15 cellular contexts compared by ENCODE assay signal in the genomic region with DNA sequence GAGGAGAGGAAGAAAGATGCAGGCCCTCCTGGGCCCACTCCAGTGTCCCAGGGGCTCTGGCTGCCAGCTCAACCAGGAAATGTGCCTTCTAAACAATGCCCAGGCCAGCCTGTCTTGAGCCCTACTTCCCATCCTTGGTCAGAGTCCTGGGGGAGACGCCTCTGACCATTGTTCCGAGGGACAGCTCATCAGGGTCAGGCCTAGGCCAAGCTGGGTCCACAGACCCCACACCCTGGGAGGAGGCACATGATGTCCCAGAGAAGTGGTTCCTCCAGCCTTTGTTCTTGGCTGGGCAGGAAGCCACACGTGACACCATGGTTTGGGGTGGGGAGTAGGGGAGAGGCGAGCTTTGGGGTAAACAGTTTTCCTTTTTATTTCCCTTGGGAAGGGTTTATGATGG.
DNase-seq lines count a peak whose midpoint lies in the region; ATAC-seq and TF ChIP-seq lines count a peak whose summit lies in the region.
"Had no signal": no experiment of that assay in that cellular context is flagged by ENCODE, and none has a peak within 500 bp of the region (broad histone marks: within the 10 kb centered on the region; RNA-seq: fewer than 3 reads in every experiment).

No MANE protein-coding gene starts in this region.

- peaks cover 4% of the 10 kb centered on the region for H3K27me3 Mint-ChIP-seq in neural progenitor cell (ENCODE audit: insufficient read depth, low read depth)
- H3K27me3 Mint-ChIP-seq: B cell had no signal

- H3K27ac ChIP-seq in RWPE2 (ENCODE audit: poor library complexity, severe bottlenecking) (peak overlapping the region; percentile 55), gastroesophageal sphincter (peak overlapping the region in 1 of 4 donors; percentile 28), neural progenitor cell (no peak overlapping the region), upper lobe of left lung (peak overlapping the region in 3 of 4 donors; percentile 63 to 74 (median 68))

- no CpG with 5 or more reads among the region's 4 CpGs for WGBS in gastroesophageal sphincter (ENCODE audit: low coverage in 1 of 2), 2 donors
- WGBS in upper lobe of left lung, 2 donors, result 51 to 55% methylated on average over 2 to 4 of the region's 4 CpGs

- no peaks in the 10 kb centered on the region for H3F3A ChIP-seq in neural progenitor cell (ENCODE audit: low read depth)

- peak overlapping the region; percentile 93 for H3K27ac Mint-ChIP-seq in neural progenitor cell
- H3K27ac Mint-ChIP-seq: B cell; CD4-positive, alpha-beta memory T cell; IgD-negative memory B cell had no signal

- no peak overlapping the region for H3K9ac ChIP-seq in neural progenitor cell

- H3K79me2 ChIP-seq in neural progenitor cell (ENCODE audit: low read depth), result no peaks in the 10 kb centered on the region

- no peaks in the 10 kb centered on the region for H3K36me3 Mint-ChIP-seq in neural progenitor cell
- H3K36me3 Mint-ChIP-seq: CD4-positive, alpha-beta memory T cell; IgD-negative memory B cell had no signal

- H3K36me3 ChIP-seq in RWPE2 (ENCODE audit: low read depth), result no peaks in the 10 kb centered on the region
- no peaks in the 10 kb centered on the region for H3K36me3 ChIP-seq in gastroesophageal sphincter
- no peaks in the 10 kb centered on the region for H3K36me3 ChIP-seq in neural progenitor cell
- no peaks in the 10 kb centered on the region for H3K36me3 ChIP-seq in upper lobe of left lung

- DNase-seq in RWPE2 (ENCODE audit: low spot score) (no peak), neural progenitor cell (ENCODE audit: low spot score) (no peak), upper lobe of left lung (peak in 1 of 2 donors; percentile 34), DMS 273 treated with DMSO at 0.1 percent for 48 hours (lab: John Stamatoyannopoulos, UW) (no peak), pons (ENCODE audit: low spot score) (no peak), iPS-NIHi7 (ENCODE audit: extremely low spot score) (no peak)
- DNase-seq: CD4-positive, alpha-beta memory T cell; DND-41; HCEC 1CT; NCI-H1417 treated with DMSO at 0.1 percent for 48 hours; NCI-H1930; NCI-H2171 had no signal

- no peaks in the 10 kb centered on the region for H4K20me1 ChIP-seq in neural progenitor cell (ENCODE audit: low read depth)

- H3K9me3 Mint-ChIP-seq in neural progenitor cell, result no peaks in the 10 kb centered on the region
- H3K9me3 Mint-ChIP-seq: CD4-positive, alpha-beta memory T cell; IgD-negative memory B cell had no signal

- no peaks in the 10 kb centered on the region for H3K9me3 ChIP-seq in RWPE2 (ENCODE audit: severe bottlenecking)
- no peaks in the 10 kb centered on the region for H3K9me3 ChIP-seq in gastroesophageal sphincter
- H3K9me3 ChIP-seq in neural progenitor cell (ENCODE audit: low read depth), result no peaks in the 10 kb centered on the region
- H3K9me3 ChIP-seq in upper lobe of left lung, result no peaks in the 10 kb centered on the region

- H3K4me1 ChIP-seq in RWPE2 (ENCODE audit: insufficient read depth, poor library complexity, severe bottlenecking) (peaks cover 31% of the 10 kb centered on the region), gastroesophageal sphincter (no peaks in the 10 kb centered on the region), neural progenitor cell (no peaks in the 10 kb centered on the region), upper lobe of left lung (peaks cover 0 to 13% (median 0%) of the 10 kb centered on the region in 4 donors)

- no peak overlapping the region for H3K4me3 Mint-ChIP-seq in neural progenitor cell
- H3K4me3 Mint-ChIP-seq: B cell; CD4-positive, alpha-beta memory T cell; IgD-negative memory B cell had no signal

- TF ChIP-seq CTCF in RWPE2 (IDR thresholded peaks at IDR 0.05; ENCODE audit: poor library complexity, severe bottlenecking) (no peak), gastroesophageal sphincter (IDR thresholded peaks at IDR 0.05) (no peak), neural progenitor cell (IDR thresholded peaks at IDR 0.05) (no peak), upper lobe of left lung (IDR thresholded peaks at IDR 0.05) (no peak)

- peaks cover 34% of the 10 kb centered on the region for H3K4me1 Mint-ChIP-seq in neural progenitor cell

- H3K27me3 ChIP-seq in RWPE2 (ENCODE audit: insufficient read depth, poor library complexity, severe bottlenecking) (no peaks in the 10 kb centered on the region), gastroesophageal sphincter (no peaks in the 10 kb centered on the region), neural progenitor cell (no peaks in the 10 kb centered on the region), upper lobe of left lung (no peaks in the 10 kb centered on the region)

- TF ChIP-seq EP300 in gastroesophageal sphincter (IDR thresholded peaks at IDR 0.05) (no peak), upper lobe of left lung (IDR thresholded peaks at IDR 0.05) (peak in 2 of 4 donors; percentile 85 to 89)

- no peak for ATAC-seq in RWPE2 (ENCODE audit: low read depth)
- peak; percentile 64 for ATAC-seq in gastroesophageal sphincter
- peak; percentile 38 to 47 for ATAC-seq in upper lobe of left lung (ENCODE audit: low FRiP score in 2 of 2)

- H3K4me2 ChIP-seq in neural progenitor cell, result no peak overlapping the region

- TF ChIP-seq POLR2A in gastroesophageal sphincter (IDR thresholded peaks at IDR 0.05), result no peak
- no peak for TF ChIP-seq POLR2A in upper lobe of left lung (IDR thresholded peaks at IDR 0.05)

- no peak overlapping the region for H3K4me3 ChIP-seq in RWPE2 (ENCODE audit: severe bottlenecking)
- no peak overlapping the region for H3K4me3 ChIP-seq in gastroesophageal sphincter
- no peak overlapping the region for H3K4me3 ChIP-seq in neural progenitor cell
- no peak overlapping the region for H3K4me3 ChIP-seq in upper lobe of left lung

- H2AFZ ChIP-seq in neural progenitor cell (replicated peaks), result no peak overlapping the region
